Comparison of ENCODE assay signal across 1 cellular context in the genomic region with DNA sequence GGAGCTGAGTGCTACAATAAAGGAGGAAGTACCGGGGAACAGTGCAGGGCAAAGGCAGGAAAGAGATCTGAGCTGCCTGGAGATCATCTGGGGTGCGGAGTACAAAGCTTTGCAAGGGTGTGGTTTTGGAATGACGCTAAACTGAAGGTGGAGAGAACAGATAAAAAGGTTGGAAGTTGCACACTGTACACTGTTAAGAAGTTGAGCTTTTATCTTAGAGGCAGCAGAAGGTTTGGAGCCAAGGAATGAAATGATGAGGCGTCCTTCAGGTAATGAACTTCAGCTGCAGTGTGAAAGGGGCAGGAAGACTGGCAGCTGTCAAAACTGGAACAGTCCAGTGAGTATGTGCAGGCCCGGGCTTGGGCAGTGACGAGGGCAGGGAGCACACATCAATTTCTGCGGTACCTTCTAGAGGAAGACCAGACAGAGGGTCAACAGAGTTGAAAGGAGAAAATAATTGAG.
TF ChIP-seq lines count a peak whose summit lies in the region.

No MANE protein-coding gene starts in this region.

TF ChIP-seq in K562, 482 proteins besides CTCF, POLR2A, EP300 and RAD21 (continued from another document and continues in another):
- TF ChIP-seq ZNF318 (IDR thresholded peaks at IDR 0.05; ENCODE audit: borderline replicate concordance in 1 of 2, low read depth in 1 of 2): peak in 1 of 2 experiments; percentile 80; a peak in 2 of 4 replicates
- no peak for TF ChIP-seq ZNF77 (CRISPR knock-in tag; IDR thresholded peaks at IDR 0.05)
- no peak for TF ChIP-seq NELFE (IDR thresholded peaks at IDR 0.05; ENCODE audit: insufficient read depth, insufficient read length)
- no peak; the same call in 1 of the 2 replicates for TF ChIP-seq LARP7 (IDR thresholded peaks at IDR 0.05)
- TF ChIP-seq, protein P1, sequence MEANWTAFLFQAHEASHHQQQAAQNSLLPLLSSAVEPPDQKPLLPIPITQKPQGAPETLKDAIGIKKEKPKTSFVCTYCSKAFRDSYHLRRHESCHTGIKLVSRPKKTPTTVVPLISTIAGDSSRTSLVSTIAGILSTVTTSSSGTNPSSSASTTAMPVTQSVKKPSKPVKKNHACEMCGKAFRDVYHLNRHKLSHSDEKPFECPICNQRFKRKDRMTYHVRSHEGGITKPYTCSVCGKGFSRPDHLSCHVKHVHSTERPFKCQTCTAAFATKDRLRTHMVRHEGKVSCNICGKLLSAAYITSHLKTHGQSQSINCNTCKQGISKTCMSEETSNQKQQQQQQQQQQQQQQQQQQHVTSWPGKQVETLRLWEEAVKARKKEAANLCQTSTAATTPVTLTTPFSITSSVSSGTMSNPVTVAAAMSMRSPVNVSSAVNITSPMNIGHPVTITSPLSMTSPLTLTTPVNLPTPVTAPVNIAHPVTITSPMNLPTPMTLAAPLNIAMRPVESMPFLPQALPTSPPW (CRISPR knock-in tag; IDR thresholded peaks at IDR 0.05): peak; percentile 63
- TF ChIP-seq MAFG (tag; conservative IDR thresholded peaks at IDR 0.05): 0 out of 2 replicates have a peak, but pooled peaks have one; percentile 56
- peak; percentile 56; the same call in 1 of the 2 replicates for TF ChIP-seq ZNF134 (CRISPR knock-in tag; conservative IDR thresholded peaks at IDR 0.05)
- TF ChIP-seq PRDM10 (IDR thresholded peaks at IDR 0.05; ENCODE audit: partially characterized antibody): peak; percentile 50
- TF ChIP-seq CC2D1A (IDR thresholded peaks at IDR 0.05): peak; percentile 98
- peak in 1 of 2 experiments; percentile 87; a peak in 3 of 4 replicates for TF ChIP-seq TEAD1 (CRISPR knock-in tag; IDR thresholded peaks at IDR 0.05)
- peak; percentile 91 for TF ChIP-seq ATF7 (IDR thresholded peaks at IDR 0.05)
- TF ChIP-seq ZNF23 (CRISPR knock-in tag; IDR thresholded peaks at IDR 0.05): peak; percentile 53; the same call in 1 of the 2 replicates
- no peak for TF ChIP-seq KDM5B (IDR thresholded peaks at IDR 0.05; ENCODE audit: insufficient replicate concordance, low read depth, low read length)
- peak; percentile 73 for TF ChIP-seq HMGN3 (IDR thresholded peaks at IDR 0.05; ENCODE audit: borderline replicate concordance, extremely low read depth, insufficient read length, low read depth, low read length)
- TF ChIP-seq CGGBP1 (CRISPR knock-in tag; IDR thresholded peaks at IDR 0.05): 0 out of 2 replicates have a peak, but pooled peaks have one; percentile 31
- TF ChIP-seq DMBX1 (CRISPR knock-in tag; IDR thresholded peaks at IDR 0.05; ENCODE audit: borderline replicate concordance): peak; percentile 94
- TF ChIP-seq ELF4 (CRISPR knock-in tag; IDR thresholded peaks at IDR 0.05): peak; percentile 98
- peak; percentile 94 for TF ChIP-seq NFIC (IDR thresholded peaks at IDR 0.05)
- peak; percentile 36; the same call in 1 of the 2 replicates for TF ChIP-seq MXI1 (IDR thresholded peaks at IDR 0.05; ENCODE audit: low read depth, low read length)
- TF ChIP-seq ERF (CRISPR knock-in tag; IDR thresholded peaks at IDR 0.05): 0 out of 2 replicates have a peak, but pooled peaks have one; percentile 57
- TF ChIP-seq ZKSCAN8 (CRISPR knock-in tag; IDR thresholded peaks at IDR 0.05): peak; percentile 89
- TF ChIP-seq SMARCC2 (IDR thresholded peaks at IDR 0.05; ENCODE audit: low read depth): peak; percentile 96
- peak; percentile 46 for TF ChIP-seq MAFF (IDR thresholded peaks at IDR 0.05; ENCODE audit: low read length)
- peak; percentile 82 for TF ChIP-seq ZNF584 (CRISPR knock-in tag; IDR thresholded peaks at IDR 0.05; ENCODE audit: low read depth)
- TF ChIP-seq CXXC5 (CRISPR knock-in tag; IDR thresholded peaks at IDR 0.05): peak; percentile 96
- peak; percentile 99 for TF ChIP-seq TEAD4 (IDR thresholded peaks at IDR 0.05; ENCODE audit: low read length)
- no peak for TF ChIP-seq TEAD4 (CRISPR knock-in tag; IDR thresholded peaks at IDR 0.05; ENCODE audit: borderline replicate concordance)
- peak; percentile 97 to 98 for TF ChIP-seq KDM1A (IDR thresholded peaks at IDR 0.05)
- TF ChIP-seq ZNF41 (CRISPR knock-in tag; conservative IDR thresholded peaks at IDR 0.05): no peak
- TF ChIP-seq MEIS2 (IDR thresholded peaks at IDR 0.05; ENCODE audit: partially characterized antibody): peak; percentile 94
- TF ChIP-seq MEF2D (tag; conservative IDR thresholded peaks at IDR 0.05; ENCODE audit: low read depth): peak; percentile 65; the same call in 1 of the 2 replicates
- peak; percentile 66 to 71 for TF ChIP-seq NRF1 (conservative IDR thresholded peaks at IDR 0.05 in 1 of 2, IDR thresholded peaks at IDR 0.05 in 1 of 2)
- TF ChIP-seq ATF1 (CRISPR knock-in tag; IDR thresholded peaks at IDR 0.05): no peak
- TF ChIP-seq ATF1 (tag; IDR thresholded peaks at IDR 0.05): peak; percentile 91
- peak; percentile 97 for TF ChIP-seq SOX6 (IDR thresholded peaks at IDR 0.05)
- no peak for TF ChIP-seq DEAF1 (CRISPR knock-in tag; IDR thresholded peaks at IDR 0.05)
- TF ChIP-seq MYNN (IDR thresholded peaks at IDR 0.05): peak; percentile 91
- TF ChIP-seq MYNN (CRISPR knock-in tag; IDR thresholded peaks at IDR 0.05): no peak
- TF ChIP-seq SRSF7 (optimal IDR thresholded peaks at IDR 0.05; ENCODE audit: low read depth, low read length): no peak
- TF ChIP-seq ZEB2 (IDR thresholded peaks at IDR 0.05): peak; percentile 97
- peak; percentile 52; the same call in 1 of the 2 replicates for TF ChIP-seq MECOM (CRISPR knock-in tag; IDR thresholded peaks at IDR 0.05)
- peak; percentile 48; the same call in 1 of the 2 replicates for TF ChIP-seq ETV5 (CRISPR knock-in tag; IDR thresholded peaks at IDR 0.05; ENCODE audit: low read depth)
- TF ChIP-seq NCOA6 (IDR thresholded peaks at IDR 0.05): peak; percentile 38; the same call in 1 of the 2 replicates
- TF ChIP-seq LCOR (CRISPR knock-in tag; IDR thresholded peaks at IDR 0.05): peak; percentile 47
- TF ChIP-seq NR2C1 (IDR thresholded peaks at IDR 0.05): peak; percentile 41; the same call in 1 of the 2 replicates
- TF ChIP-seq NR2C1 (tag; IDR thresholded peaks at IDR 0.05): 0 out of 2 replicates have a peak, but pooled peaks have one; percentile 40
- peak; percentile 84 for TF ChIP-seq MBD2 (IDR thresholded peaks at IDR 0.05; ENCODE audit: borderline replicate concordance, low read depth)
- TF ChIP-seq SMARCA4 (IDR thresholded peaks at IDR 0.05): peak; percentile 99
